Comparison of ENCODE assay signal across 8 cellular contexts in genomic region chr2:70552501-70553333, GRCh38. TPM values are rescaled to one million over a fixed set of nuclear protein-coding genes. Genes with fewer than 3 reads are reported as not detected.
A peak's percentile ranks its signal among the peaks of the same experiment; 100 is the strongest.
DNase-seq lines count a peak whose midpoint lies in the region; TF ChIP-seq lines count a peak whose summit lies in the region.

No MANE protein-coding gene starts in this region.

- no peaks in the 10 kb centered on the region for H3K9me3 Mint-ChIP-seq in CD4-positive, alpha-beta memory T cell
- H3K9me3 Mint-ChIP-seq in activated naive CD4-positive, alpha-beta T cell treated with anti-CD3 and anti-CD28 coated beads for 36 hours, result no peaks in the 10 kb centered on the region

- H3K4me2 ChIP-seq in Loucy (ENCODE audit: low read depth, low read length, poor library complexity, severe bottlenecking), result peak overlapping the region; percentile 86

- POLR2A ChIA-PET in CD4-positive, alpha-beta memory T cell (lab: Charles Lee; ENCODE audit: partially characterized antibody), result interaction anchor here (1.2 kb wide), 1 partner anchor 29 kb away, joined by 3 read pairs; no protein-coding TSS in a partner anchor

- DNase-seq in CD4-positive, alpha-beta memory T cell, result peak in 4 of 5 donors; percentile 2 to 22 (median 14)
- DNase-seq in activated naive CD4-positive, alpha-beta T cell treated with anti-CD3 and anti-CD28 coated beads for 36 hours, result peak; percentile 14
- peak in 5 of 49 donors; percentile 9 to 33 (median 16) for DNase-seq in substantia nigra (lab: John Stamatoyannopoulos, UW)
- DNase-seq in NCI-H1436 (lab: John Stamatoyannopoulos, UW), result no peak
- no peak for DNase-seq in NCI-H446 (lab: John Stamatoyannopoulos, UW)
- no peak for DNase-seq in inferior parietal cortex (ENCODE audit: extremely low spot score)

- peak; percentile 7; the same call in 1 of the 2 replicates for TF ChIP-seq CTCF in Loucy (conservative IDR thresholded peaks at IDR 0.05; ENCODE audit: low read length)

- H3K27ac ChIP-seq in CD4-positive, alpha-beta memory T cell (ENCODE audit: low read depth, low read length), result peak overlapping the region; percentile 39
- peak overlapping the region; percentile 85 for H3K27ac ChIP-seq in layer of hippocampus (ENCODE audit: low read depth, low read length)
- peak overlapping the region; percentile 92 for H3K27ac ChIP-seq in substantia nigra (ENCODE audit: low read depth, low read length, poor library complexity, severe bottlenecking)

- H2AFZ ChIP-seq in Loucy (ENCODE audit: low read length), result peak overlapping the region; percentile 74

- H3K4me3 Mint-ChIP-seq in CD4-positive, alpha-beta memory T cell, result peak overlapping the region; percentile 87 to 96 (median 91)
- H3K4me3 Mint-ChIP-seq in activated naive CD4-positive, alpha-beta T cell treated with anti-CD3 and anti-CD28 coated beads for 36 hours, result peak overlapping the region; percentile 78

- peaks cover 26% of the 10 kb centered on the region for H3K4me1 ChIP-seq in CD4-positive, alpha-beta memory T cell (ENCODE audit: insufficient read depth, low read length)
- H3K4me1 ChIP-seq in Loucy (ENCODE audit: insufficient read depth, low read length, poor library complexity, severe bottlenecking), result peaks cover 35% of the 10 kb centered on the region

- no peaks in the 10 kb centered on the region for H3K36me3 ChIP-seq in CD4-positive, alpha-beta memory T cell (ENCODE audit: insufficient read depth, low read length)
- no peaks in the 10 kb centered on the region for H3K36me3 ChIP-seq in Loucy (ENCODE audit: insufficient read depth, low read length)

- 0 out of 2 replicates have a peak, but pooled peaks cover 6% of the 10 kb centered on the region for H3K79me2 ChIP-seq in Loucy (ENCODE audit: insufficient read depth, low read length)

- H3K9me2 ChIP-seq in Loucy (replicated peaks; ENCODE audit: low read depth, low read length), result no peaks in the 10 kb centered on the region

- no peaks in the 10 kb centered on the region for H4K20me1 ChIP-seq in Loucy (ENCODE audit: insufficient read depth, low read length, poor library complexity, severe bottlenecking)

- intact Hi-C loops in CD4-positive, alpha-beta memory T cell (cut with micrococcal nuclease), result loop anchor here (1.0 to 5.0 kb wide), 3 partner anchors 96 to 250 kb away; partner anchors contain the start of gene FAM136A
- intact Hi-C loops in activated naive CD4-positive, alpha-beta T cell treated with anti-CD3 and anti-CD28 coated beads for 36 hours (cut with micrococcal nuclease), result loop anchor here (2.0 to 5.0 kb wide), 3 partner anchors 80 to 235 kb away; no protein-coding TSS in a partner anchor

- H3K4me1 Mint-ChIP-seq in CD4-positive, alpha-beta memory T cell, result peaks cover 14 to 40% (median 26%) of the 10 kb centered on the region in 4 donors
- H3K4me1 Mint-ChIP-seq in activated naive CD4-positive, alpha-beta T cell treated with anti-CD3 and anti-CD28 coated beads for 36 hours (ENCODE audit: low read depth), result peaks cover 14% of the 10 kb centered on the region

- peak overlapping the region; percentile 38 to 62 for H3K4me3 ChIP-seq in CD4-positive, alpha-beta memory T cell (ENCODE audit: low read length in 2 of 2)
- peak overlapping the region; percentile 90 for H3K4me3 ChIP-seq in Loucy (ENCODE audit: low read length, poor library complexity, severe bottlenecking)

- peak overlapping the region; percentile 80 to 94 (median 88) for H3K27ac Mint-ChIP-seq in CD4-positive, alpha-beta memory T cell
- no peak overlapping the region for H3K27ac Mint-ChIP-seq in activated naive CD4-positive, alpha-beta T cell treated with anti-CD3 and anti-CD28 coated beads for 36 hours

- peak overlapping the region; percentile 73 for H3K9ac ChIP-seq in Loucy (ENCODE audit: low read depth, low read length, poor library complexity, severe bottlenecking)

- peaks cover 10% of the 10 kb centered on the region; the same call in 1 of the 2 replicates for H3F3A ChIP-seq in Loucy (ENCODE audit: low read depth)

- H3K27me3 Mint-ChIP-seq in CD4-positive, alpha-beta memory T cell, result peaks cover 0 to 11% of the 10 kb centered on the region in 2 donors
- peaks cover 11% of the 10 kb centered on the region for H3K27me3 Mint-ChIP-seq in activated naive CD4-positive, alpha-beta T cell treated with anti-CD3 and anti-CD28 coated beads for 36 hours (ENCODE audit: low read depth)

- peaks cover 0 to 3% of the 10 kb centered on the region in 2 donors for H3K36me3 Mint-ChIP-seq in CD4-positive, alpha-beta memory T cell
- H3K36me3 Mint-ChIP-seq in activated naive CD4-positive, alpha-beta T cell treated with anti-CD3 and anti-CD28 coated beads for 36 hours (ENCODE audit: low read depth), result no peaks in the 10 kb centered on the region

- peaks cover 5% of the 10 kb centered on the region for H3K27me3 ChIP-seq in CD4-positive, alpha-beta memory T cell (ENCODE audit: insufficient read depth, low read length)
- no peaks in the 10 kb centered on the region for H3K27me3 ChIP-seq in Loucy (ENCODE audit: insufficient read depth, low read length, poor library complexity, severe bottlenecking)
- H3K27me3 ChIP-seq in layer of hippocampus (ENCODE audit: control insufficient read depth, insufficient read depth, low read length), result peaks cover 2% of the 10 kb centered on the region

- H3K9me3 ChIP-seq in CD4-positive, alpha-beta memory T cell (ENCODE audit: control insufficient read depth in 1 of 2, low read length in 2 of 2), result no peaks in the 10 kb centered on the region
- no peaks in the 10 kb centered on the region for H3K9me3 ChIP-seq in Loucy (ENCODE audit: insufficient read depth, low read depth, low read length)

- CTCF ChIA-PET in CD4-positive, alpha-beta memory T cell (lab: Charles Lee; ENCODE audit: partially characterized antibody), result interaction anchor here (0.8 to 1.4 kb wide), 9 partner anchors 9 to 250 kb away, joined by 3 to 5 read pairs (median 3); no protein-coding TSS in a partner anchor
- CTCF ChIA-PET in activated naive CD4-positive, alpha-beta T cell treated with anti-CD3 and anti-CD28 coated beads for 36 hours (lab: Charles Lee), result interaction anchor here (0.6 to 3.4 kb wide), 8 partner anchors 14 to 249 kb away, joined by 3 to 14 read pairs (median 4); no protein-coding TSS in a partner anchor

RNA-seq across cellular contexts. Expression of gene TGFA, which starts 0.9 kb away (rescaled TPM):
- total RNA-seq in CD4-positive, alpha-beta memory T cell, result 1 to 10 TPM; 2.9 to 4.2 TPM
- 1 to 10 TPM in 1 of 2 donors, under 1 TPM in 1; 0.46 to 1.8 TPM for polyA plus RNA-seq in CD4-positive, alpha-beta memory T cell
- total RNA-seq in activated naive CD4-positive, alpha-beta T cell treated with anti-CD3 and anti-CD28 coated beads for 36 hours, result under 1 TPM; 0.33 to 0.64 TPM

Comparison
In these comparisons a context has a peak if more than half of its experiments do, and no peak if none do; other contexts are left out.
1. DNase-seq: peak in CD4-positive, alpha-beta memory T cell (4 of 5) and activated naive CD4-positive, alpha-beta T cell treated with anti-CD3 and anti-CD28 coated beads for 36 hours (single experiment); none in NCI-H1436 (single experiment), NCI-H446 (0 of 2) and inferior parietal cortex (single experiment).
2. H3K27ac ChIP-seq: peak in every context shown above with its lines; median percentile 92 in substantia nigra; 85 in layer of hippocampus; 39 in CD4-positive, alpha-beta memory T cell.